ENCODE assay signal across 1 cellular context in the genomic region with DNA sequence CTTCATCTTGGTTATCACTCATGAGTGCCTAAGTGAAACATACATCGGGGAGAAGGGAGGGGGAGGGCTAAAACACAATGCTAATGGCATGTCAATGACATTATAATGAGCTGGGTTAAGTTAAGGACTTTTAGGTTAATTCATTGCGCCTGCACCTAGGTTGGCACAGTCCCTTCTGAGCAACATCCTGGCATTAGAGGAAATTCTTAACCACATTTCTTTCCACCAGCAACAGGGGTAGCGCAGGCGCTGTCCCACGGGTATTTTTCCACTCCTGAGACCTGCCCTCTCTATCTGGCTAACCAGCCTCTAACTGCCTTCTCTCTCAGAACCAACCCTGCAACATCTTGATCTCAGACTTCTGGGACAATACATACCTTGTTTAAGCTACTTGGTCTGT.
TF ChIP-seq lines count a peak whose summit lies in the region.

No MANE protein-coding gene starts in this region.

TF ChIP-seq in SK-N-SH treated with all-trans-retinoic acid at 6 μM for 48 hours, 23 proteins besides CTCF, POLR2A, EP300 and RAD21 (continued from another document):
- no peak for TF ChIP-seq TCF4 (CRISPR knock-in tag; IDR thresholded peaks at IDR 0.05; ENCODE audit: borderline replicate concordance)
- no peak for TF ChIP-seq CSDC2 (CRISPR knock-in tag; IDR thresholded peaks at IDR 0.05)
